In genomic region chr6:24797596-24798216, GRCh38 we compare ENCODE assay signal across 1 cellular context.
TF ChIP-seq lines count a peak whose summit lies in the region.

No MANE protein-coding gene starts in this region.

TF ChIP-seq in HEK293, 187 proteins besides CTCF, POLR2A, EP300 and RAD21 (continued from another document):
- no peak for TF ChIP-seq ZBTB11 (tag by site-specific recombination; conservative IDR thresholded peaks at IDR 0.05; ENCODE audit: low read depth)
- TF ChIP-seq ZNF146 (tag by site-specific recombination; IDR thresholded peaks at IDR 0.05), result no peak
- TF ChIP-seq ZNF704 (tag by site-specific recombination; IDR thresholded peaks at IDR 0.05), result no peak
- 0 out of 2 replicates have a peak, but pooled peaks have one; percentile 26 for TF ChIP-seq SCRT1 (tag by site-specific recombination; IDR thresholded peaks at IDR 0.05; ENCODE audit: borderline replicate concordance)
- no peak for TF ChIP-seq ZSCAN16 (tag by site-specific recombination; IDR thresholded peaks at IDR 0.05)
- TF ChIP-seq ZNF354C (tag by site-specific recombination; IDR thresholded peaks at IDR 0.05; ENCODE audit: borderline replicate concordance, low read depth), result no peak
- TF ChIP-seq ZFP69B (tag by site-specific recombination; IDR thresholded peaks at IDR 0.05), result no peak
- TF ChIP-seq ZNF701 (tag by site-specific recombination; IDR thresholded peaks at IDR 0.05), result no peak
- TF ChIP-seq ZNF501 (tag by site-specific recombination; IDR thresholded peaks at IDR 0.05), result no peak
- peak; percentile 77 for TF ChIP-seq SCRT2 (tag by site-specific recombination; IDR thresholded peaks at IDR 0.05)
- no peak for TF ChIP-seq KLF1 (tag by site-specific recombination; IDR thresholded peaks at IDR 0.05)
- no peak for TF ChIP-seq ZBTB8A (tag by site-specific recombination; IDR thresholded peaks at IDR 0.05)
- TF ChIP-seq ZNF19 (tag by site-specific recombination; IDR thresholded peaks at IDR 0.05; ENCODE audit: low read depth), result no peak
